In genomic region chr2:157743051-157743450, GRCh38 we compare ENCODE assay signal across 9 cellular contexts.
DNase-seq lines count a peak whose midpoint lies in the region; ATAC-seq and FAIRE-seq lines count a peak whose summit lies in the region.
"Had no signal": no experiment of that assay in that cellular context is flagged by ENCODE, and none has a peak within 500 bp of the region (broad histone marks: within the 10 kb centered on the region; RNA-seq: fewer than 3 reads in every experiment).

No MANE protein-coding gene starts in this region.

- DNase-seq in stimulated activated CD4-positive, alpha-beta T cell treated with anti-CD3 and anti-CD28 coated beads, Interleukin-1b, Interleukin-23, amount 100 ng/mL, for 48 hours, result peak; percentile 33
- DNase-seq in stimulated activated CD4-positive, alpha-beta T cell treated with anti-CD3 and anti-CD28 coated beads, Interleukin-4, amount 100 ng/mL, for 24 hours, result no peak
- no peak for DNase-seq in stimulated activated CD8-positive, alpha-beta memory T cell treated with anti-CD3 and anti-CD28 coated beads, Interleukin-4, amount 100 ng/mL, for 48 hours
- DNase-seq in GM19238 (ENCODE audit: insufficient read length, low spot score) (no peak), frontal cortex (ENCODE audit: low spot score in 2 of 2) (no peak), NCI-H1092 (lab: John Stamatoyannopoulos, UW) (no peak)
- DNase-seq: stomach had no signal

- no peak for FAIRE-seq in frontal cortex (lab: Jason Lieb, UNC)

- ATAC-seq in HG02678 (IDR thresholded peaks at IDR 0.05; ENCODE audit: unreplicated experiment) (peak; percentile 62), HG03520 (IDR thresholded peaks at IDR 0.05; ENCODE audit: unreplicated experiment) (peak; percentile 70)
